10 cellular contexts compared by ENCODE assay signal in the genomic region with DNA sequence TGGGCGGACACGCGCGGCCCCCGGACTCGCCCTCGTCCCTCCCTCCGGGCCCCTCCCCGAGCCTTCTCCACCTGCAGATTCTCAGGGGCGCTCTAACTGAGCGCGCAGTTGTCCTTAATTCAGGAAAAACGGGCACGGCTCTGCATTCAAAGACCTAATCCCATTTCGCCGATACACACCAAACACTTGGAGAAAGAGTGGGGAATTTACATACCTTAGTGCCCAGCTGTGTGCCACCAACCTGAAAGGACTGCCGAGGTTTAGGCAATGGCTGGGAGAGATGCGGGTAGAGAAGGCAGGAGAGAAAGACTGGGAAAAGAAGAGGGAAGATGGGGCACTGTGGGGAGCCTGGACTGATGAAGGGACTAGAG. TPM values are rescaled to one million over a fixed set of nuclear protein-coding genes. Genes with fewer than 3 reads are reported as not detected.
DNase-seq lines count a peak whose midpoint lies in the region; ATAC-seq and TF ChIP-seq lines count a peak whose summit lies in the region.
"Had no signal": no experiment of that assay in that cellular context is flagged by ENCODE, and none has a peak within 500 bp of the region (broad histone marks: within the 10 kb centered on the region; RNA-seq: fewer than 3 reads in every experiment).

No MANE protein-coding gene starts in this region.

- peak overlapping the region; percentile 51 for H3K4me3 Mint-ChIP-seq in endodermal cell
- peak overlapping the region; percentile 24 for H3K4me3 Mint-ChIP-seq in natural killer cell treated with Interleukin-12 subunit alpha and Interleukin-12 subunit beta and Interleukin-15 and Interleukin-18, amount 100 ng/mL, for 72 hours

- peaks cover 7% of the 10 kb centered on the region for H3K4me1 Mint-ChIP-seq in endodermal cell
- H3K4me1 Mint-ChIP-seq in natural killer cell treated with Interleukin-12 subunit alpha and Interleukin-12 subunit beta and Interleukin-15 and Interleukin-18, amount 100 ng/mL, for 72 hours (ENCODE audit: low read depth in 2 of 2), result peaks cover 5 to 6% of the 10 kb centered on the region in 2 donors

- H3K9ac ChIP-seq in endodermal cell (ENCODE audit: extremely low read depth, low read length, poor library complexity, severe bottlenecking), result no peak overlapping the region

- peaks cover 26% of the 10 kb centered on the region for H3K9me3 Mint-ChIP-seq in endodermal cell
- no peaks in the 10 kb centered on the region for H3K9me3 Mint-ChIP-seq in natural killer cell treated with Interleukin-12 subunit alpha and Interleukin-12 subunit beta and Interleukin-15 and Interleukin-18, amount 100 ng/mL, for 72 hours

- intact Hi-C loops in Right ventricle myocardium superior (cut with DNase I), result no loop called here

- 5 to 6% methylated on average over 13 to 18 of the region's 18 CpGs for WGBS in endodermal cell (ENCODE audit: insufficient coverage in 1 of 2, insufficient read length in 1 of 2), 2 experiments
- 22 to 24% methylated on average over 9 to 15 of the region's 18 CpGs for WGBS in upper lobe of left lung, 2 donors

- no peak overlapping the region for H3K27ac ChIP-seq in cardiac muscle cell
- peak overlapping the region; percentile 98 for H3K27ac ChIP-seq in endodermal cell (ENCODE audit: low read depth, low read length)
- no peak overlapping the region for H3K27ac ChIP-seq in upper lobe of left lung
- H3K27ac ChIP-seq: PC-9 had no signal

- peaks cover 11% of the 10 kb centered on the region for H3K4me1 ChIP-seq in cardiac muscle cell (ENCODE audit: low read depth)
- H3K4me1 ChIP-seq in endodermal cell (ENCODE audit: control insufficient read depth, insufficient read depth, low read length), result no peaks in the 10 kb centered on the region
- H3K4me1 ChIP-seq in upper lobe of left lung, result peaks cover 7 to 15% (median 8%) of the 10 kb centered on the region in 4 donors

- H3K36me3 ChIP-seq in cardiac muscle cell (no peaks in the 10 kb centered on the region), endodermal cell (ENCODE audit: control insufficient read depth, insufficient read depth, low read length) (no peaks in the 10 kb centered on the region), upper lobe of left lung (no peaks in the 10 kb centered on the region)

- H3K4me3 ChIP-seq in cardiac muscle cell (peak overlapping the region; percentile 37), endodermal cell (ENCODE audit: low read length) (peak overlapping the region; percentile 77), upper lobe of left lung (peak overlapping the region; percentile 14 to 49 (median 40))
- H3K4me3 ChIP-seq: PC-9 had no signal

- peaks cover 2% of the 10 kb centered on the region for H3K36me3 Mint-ChIP-seq in endodermal cell (ENCODE audit: low read depth)
- H3K36me3 Mint-ChIP-seq in natural killer cell treated with Interleukin-12 subunit alpha and Interleukin-12 subunit beta and Interleukin-15 and Interleukin-18, amount 100 ng/mL, for 72 hours, result peaks cover 6% of the 10 kb centered on the region

- no peak for ATAC-seq in Right ventricle myocardium superior (ENCODE audit: poor library complexity)
- no peak for ATAC-seq in natural killer cell treated with Interleukin-12 subunit alpha and Interleukin-12 subunit beta and Interleukin-15 and Interleukin-18, amount 100 ng/mL, for 72 hours
- no peak for ATAC-seq in upper lobe of left lung (ENCODE audit: low FRiP score in 2 of 2)

- no peak for TF ChIP-seq EP300 in upper lobe of left lung (IDR thresholded peaks at IDR 0.05)

- TF ChIP-seq CTCF in cardiac muscle cell (IDR thresholded peaks at IDR 0.05; ENCODE audit: low read depth, low read length), result no peak
- no peak for TF ChIP-seq CTCF in endodermal cell (conservative IDR thresholded peaks at IDR 0.05)
- no peak for TF ChIP-seq CTCF in upper lobe of left lung (IDR thresholded peaks at IDR 0.05)

- DNase-seq in cardiac muscle cell (ENCODE audit: low read depth in 1 of 2, low spot score in 1 of 2) (no peak), Right ventricle myocardium superior (no peak), endodermal cell (no peak), upper lobe of left lung (no peak), NCI-H2196 (lab: John Stamatoyannopoulos, UW; ENCODE audit: unreplicated experiment) (no peak), erythroblast (lab: John Stamatoyannopoulos, UW) (no peak), NCI-H1048 (lab: John Stamatoyannopoulos, UW) (no peak)
- DNase-seq in natural killer cell treated with Interleukin-12 subunit alpha and Interleukin-12 subunit beta and Interleukin-15 and Interleukin-18, amount 100 ng/mL, for 72 hours (ENCODE audit: low spot score), result peak; percentile 28
- DNase-seq: PC-9; stimulated activated naive CD4-positive, alpha-beta T cell had no signal

- H3K27ac Mint-ChIP-seq in endodermal cell, result no peak overlapping the region
- H3K27ac Mint-ChIP-seq in natural killer cell treated with Interleukin-12 subunit alpha and Interleukin-12 subunit beta and Interleukin-15 and Interleukin-18, amount 100 ng/mL, for 72 hours, result no peak overlapping the region

- H3K27me3 ChIP-seq in cardiac muscle cell, result peaks cover 2% of the 10 kb centered on the region
- H3K27me3 ChIP-seq in endodermal cell (ENCODE audit: control insufficient read depth, insufficient read depth, low read length, poor library complexity, severe bottlenecking), result peaks cover 19% of the 10 kb centered on the region
- H3K27me3 ChIP-seq in upper lobe of left lung, result peaks cover 0 to 7% (median 7%) of the 10 kb centered on the region in 4 donors

- peaks cover 37% of the 10 kb centered on the region for H3K27me3 Mint-ChIP-seq in endodermal cell (ENCODE audit: insufficient read depth)
- peaks cover 25 to 33% of the 10 kb centered on the region in 2 donors for H3K27me3 Mint-ChIP-seq in natural killer cell treated with Interleukin-12 subunit alpha and Interleukin-12 subunit beta and Interleukin-15 and Interleukin-18, amount 100 ng/mL, for 72 hours

- H3K9me3 ChIP-seq in cardiac muscle cell (ENCODE audit: low read depth) (no peaks in the 10 kb centered on the region), endodermal cell (ENCODE audit: control insufficient read depth, low read length) (peaks cover 19% of the 10 kb centered on the region), upper lobe of left lung (peaks cover 0 to 7% (median 0%) of the 10 kb centered on the region in 4 donors)

- TF ChIP-seq POLR2A in upper lobe of left lung (IDR thresholded peaks at IDR 0.05), result no peak
- no peak for TF ChIP-seq POLR2A in erythroblast (IDR thresholded peaks at IDR 0.05; ENCODE audit: low read length)

RNA-seq across cellular contexts. Expression of a gene that starts 21.8 kb away (rescaled TPM):
- total RNA-seq in cardiac muscle cell (41.9 and 54.6 TPM in 2 replicates), Right ventricle myocardium superior (0.40 TPM), endodermal cell (10 to 100 TPM in 1 of 2 donors, 1 to 10 TPM in 1; 7.9 to 13.5 TPM), upper lobe of left lung (under 1 TPM in 2 of 6 donors, not detected in 4; 0.10 to 0.29 TPM)
- 41.1 and 52.4 TPM in 2 replicates for polyA plus RNA-seq in cardiac muscle cell
- 160 TPM for polyA plus RNA-seq in endodermal cell (2013, experiment 1 of 2)
- 139 TPM for polyA plus RNA-seq in endodermal cell (2013, experiment 2 of 2)
- total RNA-seq in natural killer cell treated with Interleukin-12 subunit alpha and Interleukin-12 subunit beta and Interleukin-15 and Interleukin-18, amount 100 ng/mL, for 72 hours, result not detected

RNA-seq across cellular contexts. Expression of a gene that starts 51.5 kb away (rescaled TPM):
- total RNA-seq in cardiac muscle cell, result not detected in 2 replicates
- not detected in 2 replicates for polyA plus RNA-seq in cardiac muscle cell
- 55.4 TPM for total RNA-seq in Right ventricle myocardium superior
- 10 to 100 TPM in 1 of 2 donors, not detected in 1; 18.6 TPM for total RNA-seq in endodermal cell
- polyA plus RNA-seq in endodermal cell (2013, experiment 1 of 2), result 18,487 TPM
- polyA plus RNA-seq in endodermal cell (2013, experiment 2 of 2), result 28,205 TPM
- not detected for total RNA-seq in natural killer cell treated with Interleukin-12 subunit alpha and Interleukin-12 subunit beta and Interleukin-15 and Interleukin-18, amount 100 ng/mL, for 72 hours
- total RNA-seq in upper lobe of left lung, result 10 to 100 TPM in 2 of 6 donors, not detected in 4; 22.5 to 38.1 TPM
- total RNA-seq: PC-9 had no signal
